ENCODE assay signal across 1 cellular context in the genomic region with DNA sequence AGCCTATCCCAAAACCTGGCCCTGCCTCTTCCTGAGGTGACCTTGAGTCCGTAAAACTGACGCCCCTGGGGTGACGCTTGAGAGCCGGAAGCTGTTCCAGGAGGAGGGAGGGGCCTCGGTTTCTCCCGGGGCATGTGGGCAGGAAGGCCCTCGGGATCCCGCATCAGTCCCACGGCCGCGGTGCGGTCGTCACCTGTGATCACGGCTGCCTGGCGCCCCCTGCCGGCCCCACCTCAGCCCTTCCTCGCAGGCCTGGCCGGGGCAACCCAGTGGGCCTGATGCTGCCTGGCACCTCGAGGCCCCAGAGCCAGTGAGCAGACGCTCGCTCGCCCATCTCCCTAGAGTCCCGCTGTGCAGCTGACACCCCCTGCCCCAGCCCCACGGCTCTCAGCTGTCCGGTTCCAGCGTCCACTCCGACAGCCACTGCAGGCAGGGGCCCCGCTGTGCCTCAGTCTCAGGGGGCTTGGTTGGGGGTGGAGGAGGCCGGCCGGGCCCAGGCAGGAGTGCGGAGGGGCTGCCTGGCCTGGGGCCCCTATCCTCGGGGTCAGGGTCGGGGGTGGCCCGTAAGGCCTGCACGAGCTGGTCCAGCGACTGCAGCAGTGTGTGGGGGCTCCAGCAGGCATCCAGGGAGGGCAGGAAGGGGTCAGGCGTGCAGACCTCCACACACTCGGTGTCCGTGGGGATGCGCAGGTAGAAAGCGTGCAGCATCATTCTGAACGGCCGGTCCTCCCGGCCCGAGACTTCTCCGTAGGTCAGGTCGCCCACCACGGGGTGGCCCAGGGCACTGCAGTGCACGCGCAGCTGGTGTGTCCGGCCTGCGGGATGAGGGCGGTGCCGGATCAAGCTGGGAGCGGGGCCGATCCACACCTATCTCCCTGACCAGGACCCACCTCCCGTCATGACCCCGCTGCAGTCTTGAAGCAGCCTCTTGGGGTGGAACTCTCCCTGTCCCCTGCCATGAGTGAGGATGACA.
TF ChIP-seq lines count a peak whose summit lies in the region.

No MANE protein-coding gene starts in this region.

TF ChIP-seq in HepG2, 621 proteins besides CTCF, POLR2A, EP300 and RAD21 (continued from another document):
- TF ChIP-seq ARID4A (CRISPR knock-in tag; IDR thresholded peaks at IDR 0.05; ENCODE audit: borderline replicate concordance) (peak; percentile 46; the same call in 1 of the 2 replicates), SOX5 (CRISPR knock-in tag; IDR thresholded peaks at IDR 0.05; ENCODE audit: borderline replicate concordance) (no peak), GABPB1 (CRISPR knock-in tag; IDR thresholded peaks at IDR 0.05) (peak; percentile 55; the same call in 1 of the 2 replicates), ZNF142 (CRISPR knock-in tag; IDR thresholded peaks at IDR 0.05) (no peak), THAP9 (CRISPR knock-in tag; IDR thresholded peaks at IDR 0.05; ENCODE audit: borderline replicate concordance) (peak; percentile 73; the same call in 1 of the 2 replicates), ZNF441 (CRISPR knock-in tag; IDR thresholded peaks at IDR 0.05; ENCODE audit: borderline replicate concordance) (no peak), KDM3A (CRISPR knock-in tag; IDR thresholded peaks at IDR 0.05; ENCODE audit: low read depth) (peak; percentile 83; the same call in 1 of the 2 replicates), SALL1 (CRISPR knock-in tag; IDR thresholded peaks at IDR 0.05) (peak; percentile 41; the same call in 1 of the 2 replicates)
